11 cellular contexts compared by ENCODE assay signal in the genomic region with DNA sequence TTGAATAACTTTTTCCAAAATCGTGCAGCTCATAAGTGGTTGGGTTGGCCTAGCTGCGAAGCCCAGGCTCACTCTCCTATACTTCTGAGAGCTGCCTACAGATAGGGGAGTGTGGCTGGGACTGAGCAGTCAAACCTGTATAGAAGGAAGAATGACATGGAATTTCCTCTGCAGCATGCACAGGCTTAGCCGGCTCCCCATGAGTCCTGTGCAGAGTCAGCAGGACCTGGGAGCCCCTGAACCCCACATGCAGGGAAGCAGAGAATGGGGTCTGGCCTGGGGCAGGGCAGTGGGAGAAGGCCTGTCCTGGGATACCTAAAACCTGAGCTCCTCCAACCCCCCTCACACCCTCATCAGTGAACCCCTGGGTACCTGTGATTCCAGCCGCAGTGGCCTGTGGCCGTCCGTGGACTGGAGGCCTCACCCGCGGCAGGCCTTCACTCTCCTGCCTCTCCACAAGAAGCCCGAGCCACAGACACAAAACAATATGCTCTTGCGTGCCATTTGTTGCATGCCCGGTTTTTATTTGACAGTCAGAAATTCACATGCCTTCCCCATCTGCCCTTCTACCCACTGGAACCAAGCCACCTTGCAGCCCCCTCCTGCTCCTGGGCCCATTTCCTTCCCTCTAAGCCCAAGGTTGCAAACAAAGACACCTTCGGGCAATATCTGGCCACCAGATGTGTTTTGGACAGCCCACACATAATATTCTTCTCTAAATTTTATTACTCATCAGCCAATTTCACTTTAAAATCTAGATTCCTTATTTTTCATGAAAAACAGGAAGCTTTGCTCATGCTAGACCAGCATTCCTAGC. TPM values are rescaled to one million over a fixed set of nuclear protein-coding genes. Genes with fewer than 3 reads are reported as not detected.
DNase-seq lines count a peak whose midpoint lies in the region; ATAC-seq and TF ChIP-seq lines count a peak whose summit lies in the region.
"Had no signal": no experiment of that assay in that cellular context is flagged by ENCODE, and none has a peak within 500 bp of the region (broad histone marks: within the 10 kb centered on the region; RNA-seq: fewer than 3 reads in every experiment).

No MANE protein-coding gene starts in this region.

- DNase-seq in AG09309 (ENCODE audit: low read depth): peak; percentile 78
- DNase-seq in GDM1 (lab: John Stamatoyannopoulos, UW): peak; percentile 24
- DNase-seq in activated naive CD4-positive, alpha-beta T cell treated with anti-CD3 and anti-CD28 coated beads, Interleukin-2, amount 10 ng/mL, durations not matched to agents 7 days and 5 days: no peak
- DNase-seq in mucosa of descending colon: no peak
- no peak for DNase-seq in activated CD4-positive, CD25-positive, alpha-beta regulatory T cell (lab: John Stamatoyannopoulos, UW)
- DNase-seq: foreskin melanocyte, NCI-H1048 had no signal

- H3K4me3 ChIP-seq in AG09309 (ENCODE audit: control insufficient read depth, low read depth, low read length): no peak overlapping the region
- H3K4me3 ChIP-seq in mucosa of descending colon: no peak overlapping the region

- no peak overlapping the region for H3K4me3 Mint-ChIP-seq in activated naive CD4-positive, alpha-beta T cell treated with anti-CD3 and anti-CD28 coated beads, Interleukin-2, amount 10 ng/mL, durations not matched to agents 7 days and 5 days
- H3K4me3 Mint-ChIP-seq: type B pancreatic cell had no signal

- no peaks in the 10 kb centered on the region for H3K9me3 ChIP-seq in mucosa of descending colon

- ATAC-seq in mucosa of descending colon (peak; percentile 39), HG03520 (IDR thresholded peaks at IDR 0.05; ENCODE audit: unreplicated experiment) (no peak), HG03108 (IDR thresholded peaks at IDR 0.05; ENCODE audit: unreplicated experiment) (no peak), GM18861 (IDR thresholded peaks at IDR 0.05; ENCODE audit: unreplicated experiment) (no peak)

- H3K27me3 Mint-ChIP-seq in activated naive CD4-positive, alpha-beta T cell treated with anti-CD3 and anti-CD28 coated beads, Interleukin-2, amount 10 ng/mL, durations not matched to agents 7 days and 5 days: no peaks in the 10 kb centered on the region
- H3K27me3 Mint-ChIP-seq: type B pancreatic cell had no signal

- peak overlapping the region; percentile 93 for H3K27ac Mint-ChIP-seq in activated naive CD4-positive, alpha-beta T cell treated with anti-CD3 and anti-CD28 coated beads, Interleukin-2, amount 10 ng/mL, durations not matched to agents 7 days and 5 days

- TF ChIP-seq CTCF in AG09309 (IDR thresholded peaks at IDR 0.05; ENCODE audit: control insufficient read depth, insufficient read depth, low read depth, low read length, missing control alignments): no peak
- TF ChIP-seq CTCF in mucosa of descending colon (IDR thresholded peaks at IDR 0.05): no peak

- H3K36me3 ChIP-seq in mucosa of descending colon (ENCODE audit: low read depth): no peaks in the 10 kb centered on the region

- peaks cover 13% of the 10 kb centered on the region for H3K36me3 Mint-ChIP-seq in activated naive CD4-positive, alpha-beta T cell treated with anti-CD3 and anti-CD28 coated beads, Interleukin-2, amount 10 ng/mL, durations not matched to agents 7 days and 5 days
- H3K36me3 Mint-ChIP-seq: type B pancreatic cell had no signal

- intact Hi-C loops in mucosa of descending colon (cut with DNase I, micrococcal nuclease): no loop called here

- CTCF ChIA-PET in activated naive CD4-positive, alpha-beta T cell treated with anti-CD3 and anti-CD28 coated beads, Interleukin-2, amount 10 ng/mL, durations not matched to agents 7 days and 5 days (lab: Charles Lee): interaction anchor here (1.0 to 7.5 kb wide), 6 partner anchors 9 to 43 kb away, joined by 3 to 39 read pairs (median 4); a partner anchor contains a TSS

- peaks cover 4% of the 10 kb centered on the region for H3K9me3 Mint-ChIP-seq in activated naive CD4-positive, alpha-beta T cell treated with anti-CD3 and anti-CD28 coated beads, Interleukin-2, amount 10 ng/mL, durations not matched to agents 7 days and 5 days
- H3K9me3 Mint-ChIP-seq: type B pancreatic cell had no signal

- H3K4me1 Mint-ChIP-seq in activated naive CD4-positive, alpha-beta T cell treated with anti-CD3 and anti-CD28 coated beads, Interleukin-2, amount 10 ng/mL, durations not matched to agents 7 days and 5 days: peaks cover 98% of the 10 kb centered on the region

- peaks cover 30% of the 10 kb centered on the region for H3K4me1 ChIP-seq in mucosa of descending colon (ENCODE audit: low read depth)

RNA-seq across cellular contexts. Expression of a gene that starts 18.0 kb away (rescaled TPM):
- under 1 TPM in 1 of 3 donors, not detected in 2; 0.10 TPM for total RNA-seq in mucosa of descending colon

RNA-seq across cellular contexts. Expression of a gene that starts 35.8 kb away (rescaled TPM):
- total RNA-seq in mucosa of descending colon: 10 to 100 TPM; 48.1 to 71.0 (median 60.7) TPM

Comparison
In these comparisons a context has a peak if more than half of its experiments do, and no peak if none do; other contexts are left out.
1. DNase-seq: peak in AG09309 (single experiment) and GDM1 (single experiment); none in activated naive CD4-positive, alpha-beta T cell treated with anti-CD3 and anti-CD28 coated beads, Interleukin-2, amount 10 ng/mL, durations not matched to agents 7 days and 5 days (single experiment), mucosa of descending colon (0 of 3) and activated CD4-positive, CD25-positive, alpha-beta regulatory T cell (0 of 4).